In the genomic region with DNA sequence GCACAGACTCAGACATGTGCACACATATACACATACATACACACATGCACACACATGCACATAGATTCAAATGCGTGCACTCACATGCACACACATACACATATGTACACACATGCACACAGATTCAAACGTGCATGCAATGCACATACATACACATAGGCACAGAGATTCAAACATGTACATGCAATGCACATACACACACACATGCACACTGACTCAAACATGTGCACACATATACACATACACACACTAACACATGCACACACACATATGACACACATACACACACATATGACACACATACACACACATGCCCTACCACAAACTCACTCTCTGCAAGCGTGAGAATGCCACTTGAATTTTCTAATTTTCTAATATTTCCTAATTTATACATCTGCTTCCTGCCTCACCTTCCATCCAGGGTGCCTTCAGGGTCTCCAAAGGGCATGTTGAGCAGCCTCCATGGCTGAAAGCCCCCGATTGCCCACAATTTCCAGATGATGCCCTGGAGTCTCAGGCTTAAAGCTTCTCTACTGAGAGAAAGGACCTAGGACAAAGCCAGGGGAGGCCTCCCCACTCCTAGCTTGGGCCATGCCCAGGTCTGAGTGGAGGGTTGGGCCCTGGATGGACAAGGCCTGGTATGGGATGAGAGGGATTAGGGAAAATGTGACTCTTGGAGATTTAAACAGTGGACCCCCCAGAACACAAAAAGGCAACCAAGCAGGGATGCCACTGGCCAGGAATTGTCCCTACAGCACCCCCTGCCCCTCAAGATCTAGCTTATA, we compare ENCODE assay signal across 29 cellular contexts.
"Had no signal": no experiment of that assay in that cellular context is flagged by ENCODE, and none has a peak within 500 bp of the region (broad histone marks: within the 10 kb centered on the region; RNA-seq: fewer than 3 reads in every experiment).

No MANE protein-coding gene starts in this region.

- H3K9ac ChIP-seq: neural progenitor cell had no signal

- H3K27ac Mint-ChIP-seq: memory B cell; naive thymus-derived CD8-positive, alpha-beta T cell; nephron; neural progenitor cell; progenitor cell of endocrine pancreas; stimulated activated naive B cell treated with anti-CD40 and anti-IgM and Interleukin-4, amounts not matched to agents 10 μg/mL and 1 μg/mL and 100 μg/mL, for 72 hours had no signal

- H3K27ac ChIP-seq: neural progenitor cell, neutrophil, ovary, right atrium auricular region, skin epidermis, stomach, testis, thyroid gland, transverse colon, upper lobe of left lung had no signal

- H2AFZ ChIP-seq: neural progenitor cell had no signal

- H3K4me3 ChIP-seq: mucosa of descending colon, neural progenitor cell, ovary, right atrium auricular region, skin epidermis, stomach, testis, thyroid gland, transverse colon, upper lobe of left lung had no signal

- FAIRE-seq: keratinocyte had no signal

- H3K27me3 Mint-ChIP-seq: stimulated activated naive B cell treated with anti-CD40 and anti-IgM and Interleukin-4, amounts not matched to agents 10 μg/mL and 1 μg/mL and 100 μg/mL, for 72 hours had no signal

- H3K4me3 Mint-ChIP-seq: memory B cell; naive thymus-derived CD8-positive, alpha-beta T cell; nephron; neural progenitor cell; stimulated activated naive B cell treated with anti-CD40 and anti-IgM and Interleukin-4, amounts not matched to agents 10 μg/mL and 1 μg/mL and 100 μg/mL, for 72 hours had no signal

- H3K4me1 ChIP-seq: neural progenitor cell, right atrium auricular region, stomach, testis, thyroid gland, transverse colon, upper lobe of left lung had no signal

- ATAC-seq: left cardiac atrium; left lobe of liver; mucosa of descending colon; naive thymus-derived CD8-positive, alpha-beta T cell; sciatic nerve; stimulated activated naive B cell treated with anti-CD40 and anti-IgM and Interleukin-4, amounts not matched to agents 10 μg/mL and 1 μg/mL and 100 μg/mL, for 72 hours; stimulated activated naive CD8-positive, alpha-beta T cell treated with anti-CD3 and anti-CD28 coated beads, Interleukin-15, Interleukin-2, amounts not matched to agents 100 U/mL and 50 U/mL, for 24 hours had no signal

- H3K36me3 Mint-ChIP-seq: memory B cell; neural progenitor cell; stimulated activated naive B cell treated with anti-CD40 and anti-IgM and Interleukin-4, amounts not matched to agents 10 μg/mL and 1 μg/mL and 100 μg/mL, for 72 hours had no signal

- H3K9me3 ChIP-seq: neutrophil, testis, thyroid gland had no signal

- H3K4me1 Mint-ChIP-seq: memory B cell; naive thymus-derived CD8-positive, alpha-beta T cell; nephron; neural progenitor cell; stimulated activated naive B cell treated with anti-CD40 and anti-IgM and Interleukin-4, amounts not matched to agents 10 μg/mL and 1 μg/mL and 100 μg/mL, for 72 hours had no signal

- H3K36me3 ChIP-seq: neural progenitor cell, neutrophil, ovary, right atrium auricular region, stomach, thyroid gland, transverse colon, upper lobe of left lung had no signal

- H3K4me2 ChIP-seq: neural progenitor cell had no signal

- DNase-seq: hippocampal formation; kidney glomerular epithelial cell; left cardiac atrium; midbrain; mucosa of descending colon; naive thymus-derived CD8-positive, alpha-beta T cell; occipital lobe; ovary; stimulated activated CD4-positive, alpha-beta T cell treated with anti-CD3 and anti-CD28 coated beads, Interleukin-12 subunit alpha, Interleukin-12 subunit beta, amount 100 ng/mL, for 4 hours; stimulated activated CD4-positive, alpha-beta T cell treated with anti-CD3 and anti-CD28 coated beads, Interleukin-15, amount 100 ng/mL, for 24 hours; stimulated activated CD4-positive, alpha-beta T cell treated with anti-CD3 and anti-CD28 coated beads, Interleukin-2, amount 100 ng/mL, for 24 hours; stimulated activated CD4-positive, alpha-beta T cell treated with anti-CD3 and anti-CD28 coated beads, Interleukin-4, amount 100 ng/mL, for 1 hour; stimulated activated naive B cell treated with anti-CD40 and anti-IgM and Interleukin-4, amounts not matched to agents 10 μg/mL and 1 μg/mL and 100 μg/mL, for 72 hours; stimulated activated naive CD8-positive, alpha-beta T cell treated with anti-CD3 and anti-CD28 coated beads, Interleukin-15, Interleukin-2, amounts not matched to agents 100 U/mL and 50 U/mL, for 24 hours; stomach; testis; thyroid gland; transverse colon; upper lobe of left lung had no signal

- H3K27me3 ChIP-seq: neural progenitor cell, neutrophil, ovary, right atrium auricular region, stomach, testis, thyroid gland, transverse colon, upper lobe of left lung had no signal
